In genomic region chr12:50024804-50025186, GRCh38 we compare ENCODE assay signal across 1 cellular context.
TF ChIP-seq lines count a peak whose summit lies in the region.

No MANE protein-coding gene starts in this region.

TF ChIP-seq in endothelial cell of umbilical vein, 7 proteins besides CTCF, POLR2A, EP300 and RAD21 (continued from another document):
- no peak for TF ChIP-seq GATA2 (IDR thresholded peaks at IDR 0.05; ENCODE audit: insufficient read depth, insufficient read length, low read depth, low read length)
- TF ChIP-seq JUN (IDR thresholded peaks at IDR 0.05; ENCODE audit: borderline replicate concordance, insufficient read depth, insufficient read length, low read depth): no peak
